8 cellular contexts compared by ENCODE assay signal in genomic region chr17:19377602-19378415, GRCh38. TPM values are rescaled to one million over a fixed set of nuclear protein-coding genes. Genes with fewer than 3 reads are reported as not detected.
DNase-seq lines count a peak whose midpoint lies in the region; ATAC-seq and TF ChIP-seq lines count a peak whose summit lies in the region.

No MANE protein-coding gene starts in this region.

- H2BK15ac ChIP-seq in IMR-90 (ENCODE audit: low read depth, low read length), result peak overlapping the region; percentile 63; the same call in 1 of the 3 replicates

- peak overlapping the region; percentile 76; the same call in 1 of the 2 replicates for H2BK120ac ChIP-seq in IMR-90 (ENCODE audit: low read depth, low read length)

- H3K4me2 ChIP-seq in IMR-90 (ENCODE audit: low read depth, low read length) (peak overlapping the region; percentile 63), OCI-LY7 (ENCODE audit: low read length) (peak overlapping the region; percentile 94)

- H3K27ac ChIP-seq in IMR-90 (ENCODE audit: insufficient read depth, low read length) (peak overlapping the region; percentile 90), OCI-LY7 (ENCODE audit: low read depth, low read length, poor library complexity, severe bottlenecking) (peak overlapping the region; percentile 70)

- H3K9ac ChIP-seq in IMR-90 (ENCODE audit: low read depth, low read length), result peak overlapping the region; percentile 82

- peak overlapping the region; percentile 91 for H3K14ac ChIP-seq in IMR-90 (replicated peaks; ENCODE audit: low read depth, low read length)

- POLR2A ChIA-PET in IMR-90 (lab: Charles Lee; ENCODE audit: unreplicated experiment), result interaction anchor here (0.6 to 1.5 kb wide), 5 partner anchors 9 to 132 kb away, joined by 3 to 12 read pairs (median 5); partner anchors contain the start of gene MFAP4
- POLR2A ChIA-PET in OCI-LY7 (lab: Charles Lee), result interaction anchor here (0.5 to 2.3 kb wide), 19 partner anchors 9 to 752 kb away, joined by 3 to 19 read pairs (median 4); partner anchors contain the start of gene B9D1

- H4K20me1 ChIP-seq in IMR-90 (ENCODE audit: insufficient read depth, low read length) (peaks cover 16% of the 10 kb centered on the region), OCI-LY7 (ENCODE audit: insufficient read depth, low read length) (no peaks in the 10 kb centered on the region)

- H4K5ac ChIP-seq in IMR-90 (ENCODE audit: low read depth, low read length), result peak overlapping the region; percentile 85

- H3K4me1 ChIP-seq in IMR-90 (ENCODE audit: control insufficient read depth, insufficient read depth, low read length) (peaks cover 12% of the 10 kb centered on the region; the same call in 1 of the 2 replicates), OCI-LY7 (ENCODE audit: insufficient read depth, low read length, poor library complexity, severe bottlenecking) (peaks cover 22% of the 10 kb centered on the region)

- H2BK20ac ChIP-seq in IMR-90 (ENCODE audit: low read depth, low read length), result peak overlapping the region; percentile 60; the same call in 1 of the 2 replicates

- H2AFZ ChIP-seq in IMR-90 (replicated peaks; ENCODE audit: low read length, poor library complexity), result peak overlapping the region; percentile 98
- peak overlapping the region; percentile 88 for H2AFZ ChIP-seq in OCI-LY7 (ENCODE audit: low read length)

- peak overlapping the region; percentile 69 to 90 for H4K8ac ChIP-seq in IMR-90 (ENCODE audit: low read depth in 2 of 2, low read length in 2 of 2)

- dilution Hi-C loops in IMR-90 (cut with HindIII; ENCODE audit: low sequenced_read_pairs, unreplicated experiment), result no loop called here

- H3K4me3 ChIP-seq in IMR-90 (ENCODE audit: insufficient read depth, low read depth, low read length) (peak overlapping the region; percentile 66), OCI-LY7 (ENCODE audit: low read depth, low read length, poor library complexity, severe bottlenecking) (peak overlapping the region; percentile 84)

- H2AK9ac ChIP-seq in IMR-90 (replicated peaks; ENCODE audit: low read depth, low read length, poor library complexity), result peak overlapping the region; percentile 89

- no peaks in the 10 kb centered on the region for H3K27me3 ChIP-seq in IMR-90 (ENCODE audit: control insufficient read depth, insufficient read depth, low read length)

- H3K9me3 ChIP-seq in IMR-90 (ENCODE audit: control insufficient read depth, insufficient read depth, low read length) (no peaks in the 10 kb centered on the region), OCI-LY7 (ENCODE audit: low read length) (no peaks in the 10 kb centered on the region)

- 0% methylated on average over 36 of the region's 67 CpGs; no CpG with 5 or more reads in 1 of the 2 experiments for WGBS in IMR-90 (ENCODE audit: extremely low coverage in 2 of 2, insufficient read length in 1 of 2), 2 experiments

- H3K9me1 ChIP-seq in IMR-90 (ENCODE audit: insufficient read depth, low read length), result peaks cover 17% of the 10 kb centered on the region

- TF ChIP-seq CTCF in IMR-90 (conservative IDR thresholded peaks at IDR 0.05; ENCODE audit: low read depth, low read length) (no peak), OCI-LY7 (conservative IDR thresholded peaks at IDR 0.05; ENCODE audit: low read length) (no peak)

- CTCF ChIA-PET in IMR-90 (lab: Yijun Ruan, JAX) (interaction anchor here (1.0 to 1.8 kb wide), 2 partner anchors 15 to 69 kb away, joined by 8 to 16 read pairs; partner anchors contain the start of gene B9D1), OCI-LY7 (lab: Charles Lee; ENCODE audit: unreplicated experiment) (interaction anchor here (0.6 to 1.4 kb wide), 9 partner anchors 9 to 275 kb away, joined by 3 to 9 read pairs (median 4); partner anchors contain the start of gene B9D1)

- peak overlapping the region; percentile 97 for H4K91ac ChIP-seq in IMR-90 (ENCODE audit: insufficient read depth, low read depth, low read length)

- TF ChIP-seq RAD21 in IMR-90 (IDR thresholded peaks at IDR 0.05; ENCODE audit: low read length), result no peak

- ATAC-seq in GM21529 (IDR thresholded peaks at IDR 0.05; ENCODE audit: unreplicated experiment), result peak; percentile 90
- peak; percentile 95 for ATAC-seq in IMR-90 (ENCODE audit: low read depth)

- H3K23ac ChIP-seq in IMR-90 (ENCODE audit: low read depth, low read length), result peak overlapping the region; percentile 86

- peak overlapping the region; percentile 92 for H2BK5ac ChIP-seq in IMR-90 (ENCODE audit: low read depth, low read length, poor library complexity, severe bottlenecking)

- TF ChIP-seq POLR2A in IMR-90 (IDR thresholded peaks at IDR 0.05; ENCODE audit: low read depth, low read length), result peak; percentile 91

- in situ Hi-C loops in IMR-90 (cut with MboI; ENCODE audit: low sequenced_read_pairs), result no loop called here

- peaks cover 29 to 48% of the 10 kb centered on the region in 2 experiments for H3K79me1 ChIP-seq in IMR-90 (ENCODE audit: low read depth in 1 of 2, low read length in 2 of 2)

- intact Hi-C loops in IMR-90 (cut with micrococcal nuclease) (loop anchor here (5.0 kb wide), 1 partner anchor 384 kb away; no protein-coding TSS in a partner anchor), OCI-LY7 (cut with micrococcal nuclease; ENCODE audit: unreplicated experiment) (loop anchor here (5.0 to 10.0 kb wide), 3 partner anchors 84 to 267 kb away; partner anchors contain the start of gene ALDH3A2)

- DNase-seq in DMS114 treated with DMSO at 0.1 percent for 48 hours (lab: John Stamatoyannopoulos, UW; ENCODE audit: unreplicated experiment), result peak; percentile 87
- DNase-seq in IMR-90, result peak; percentile 99
- DNase-seq in OCI-LY7 (ENCODE audit: low spot score), result peak; percentile 98
- peak; percentile 81 for DNase-seq in activated T-cell treated with anti-CD3 and anti-CD28 coated beads for 4 hours
- peak; percentile 99 for DNase-seq in epidermal melanocyte (ENCODE audit: insufficient read length, low spot score)
- DNase-seq in midbrain (lab: John Stamatoyannopoulos, UW), result peak; percentile 99
- DNase-seq in stimulated activated CD8-positive, alpha-beta memory T cell treated with anti-CD3 and anti-CD28 coated beads, Interleukin-15, amount 100 ng/mL, for 48 hours (ENCODE audit: low read depth in 2 of 2), result peak; percentile 98

- H3K9me2 ChIP-seq in OCI-LY7 (ENCODE audit: insufficient read depth, low read length), result no peaks in the 10 kb centered on the region

- peak overlapping the region; percentile 96 for H3K4ac ChIP-seq in IMR-90 (ENCODE audit: low read depth, low read length)

- peaks cover 30% of the 10 kb centered on the region for H3K36me3 ChIP-seq in IMR-90 (ENCODE audit: control insufficient read depth, insufficient read depth, low read length)
- peaks cover 30% of the 10 kb centered on the region; the same call in 1 of the 2 replicates for H3K36me3 ChIP-seq in OCI-LY7 (ENCODE audit: insufficient read depth, low read length)

- H3K56ac ChIP-seq in IMR-90 (ENCODE audit: extremely low read depth, insufficient read depth, low read length), result peak overlapping the region; percentile 87

- BruUV-seq in IMR-90 (replicated peaks; lab: Mats Ljungman, UMichigan), result no TSS peak
- no TSS peak for BruUV-seq in OCI-LY7 (replicated peaks; lab: Mats Ljungman, UMichigan)

- H3K79me2 ChIP-seq in OCI-LY7 (ENCODE audit: insufficient read depth, low read depth, low read length), result peaks cover 7% of the 10 kb centered on the region; the same call in 1 of the 2 replicates

- peak overlapping the region; percentile 75 for H3K18ac ChIP-seq in IMR-90 (ENCODE audit: low read depth, low read length)

- peak overlapping the region; percentile 51; the same call in 1 of the 2 replicates for H2AK5ac ChIP-seq in IMR-90 (ENCODE audit: low read depth, low read length)

TF ChIP-seq in IMR-90, 13 proteins besides CTCF, POLR2A, EP300 and RAD21 (continues in another document):
- TF ChIP-seq MAFK (IDR thresholded peaks at IDR 0.05; ENCODE audit: low read depth, low read length) (no peak), BHLHE40 (IDR thresholded peaks at IDR 0.05; ENCODE audit: low read depth, low read length) (peak; percentile 86), MAZ (IDR thresholded peaks at IDR 0.05; ENCODE audit: borderline replicate concordance, low read depth, low read length) (peak; percentile 55; the same call in 1 of the 2 replicates), FOS (IDR thresholded peaks at IDR 0.05; ENCODE audit: low read depth, low read length) (no peak), CHD1 (IDR thresholded peaks at IDR 0.05; ENCODE audit: low read depth, low read length) (no peak), SMC3 (IDR thresholded peaks at IDR 0.05; ENCODE audit: low read depth, low read length) (no peak), RCOR1 (IDR thresholded peaks at IDR 0.05; ENCODE audit: insufficient replicate concordance, low read length) (peak; percentile 51), CEBPB (IDR thresholded peaks at IDR 0.05; ENCODE audit: low read depth, low read length) (no peak), RFX5 (IDR thresholded peaks at IDR 0.05; ENCODE audit: low read depth, low read length) (no peak)

RNA-seq across cellular contexts. Expression of gene MAPK7, which starts 0.5 kb away (rescaled TPM):
- total RNA-seq in IMR-90 (2012; rRNA removed) (6.4 and 9.7 TPM in 2 replicates), OCI-LY7 (2022) (16.5 and 19.3 TPM in 2 replicates)
- polyA plus RNA-seq in IMR-90 (2012; rRNA removed), result 20.7 and 25.4 TPM in 2 replicates
- 31.6 and 31.9 TPM in 2 replicates for polyA plus RNA-seq in IMR-90 (2012; cell fraction: cytosol; rRNA removed)
- 48.2 and 94.1 TPM in 2 replicates for polyA plus RNA-seq in IMR-90 (2012; cell fraction: nucleus; rRNA removed; ENCODE audit: low replicate concordance)
- 8.1 and 8.2 TPM in 2 replicates for total RNA-seq in OCI-LY7 (2014; rRNA removed; shearing (Covaris generic))

RNA-seq across cellular contexts. Expression of gene MFAP4, which starts 9.2 kb away (rescaled TPM):
- total RNA-seq in IMR-90 (2012; rRNA removed), result 5.0 and 7.0 TPM in 2 replicates
- 69.5 and 71.6 TPM in 2 replicates for polyA plus RNA-seq in IMR-90 (2012; rRNA removed)
- polyA plus RNA-seq in IMR-90 (2012; cell fraction: cytosol; rRNA removed), result 64.0 and 103 TPM in 2 replicates
- polyA plus RNA-seq in IMR-90 (2012; cell fraction: nucleus; rRNA removed; ENCODE audit: low replicate concordance), result 30.2 and 36.0 TPM in 2 replicates
- total RNA-seq in OCI-LY7 (2014; rRNA removed; shearing (Covaris generic)), result not detected in 2 replicates
- 0.31 and 0.65 TPM in 2 replicates for total RNA-seq in OCI-LY7 (2022)

RNA-seq across cellular contexts. Expression of gene B9D1, which starts 15.3 kb away (rescaled TPM):
- total RNA-seq in IMR-90 (2012; rRNA removed) (23.3 and 42.5 TPM in 2 replicates), OCI-LY7 (2022) (21.1 and 24.1 TPM in 2 replicates)
- 43.8 and 54.9 TPM in 2 replicates for polyA plus RNA-seq in IMR-90 (2012; rRNA removed)
- 53.7 and 71.4 TPM in 2 replicates for polyA plus RNA-seq in IMR-90 (2012; cell fraction: cytosol; rRNA removed)
- polyA plus RNA-seq in IMR-90 (2012; cell fraction: nucleus; rRNA removed; ENCODE audit: low replicate concordance), result 30.7 and 46.9 TPM in 2 replicates
- total RNA-seq in OCI-LY7 (2014; rRNA removed; shearing (Covaris generic)), result 35.8 and 38.1 TPM in 2 replicates

RNA-seq across cellular contexts. Expression of gene RNF112, which starts 33.2 kb away (rescaled TPM):
- total RNA-seq in IMR-90 (2012; rRNA removed) (1.7 and 2.5 TPM in 2 replicates), OCI-LY7 (2022) (0.17 TPM in 1 of 2 replicates, not detected in the other)
- 5.5 and 5.7 TPM in 2 replicates for polyA plus RNA-seq in IMR-90 (2012; rRNA removed)
- 2.2 and 2.8 TPM in 2 replicates for polyA plus RNA-seq in IMR-90 (2012; cell fraction: cytosol; rRNA removed)
- polyA plus RNA-seq in IMR-90 (2012; cell fraction: nucleus; rRNA removed; ENCODE audit: low replicate concordance), result 32.3 and 51.9 TPM in 2 replicates
- 0.47 and 0.80 TPM in 2 replicates for total RNA-seq in OCI-LY7 (2014; rRNA removed; shearing (Covaris generic))

Comparison
In these comparisons a context has a peak if more than half of its experiments do, and no peak if none do; other contexts are left out.
1. Peak in every context shown above with its lines: DNase-seq, ATAC-seq, H3K4me3 ChIP-seq and H3K27ac ChIP-seq.